In genomic region chr1:87243573-87243972, GRCh38 we compare ENCODE assay signal across 27 cellular contexts.
DNase-seq lines count a peak whose midpoint lies in the region; ATAC-seq, FAIRE-seq and TF ChIP-seq lines count a peak whose summit lies in the region.
"Had no signal": no experiment of that assay in that cellular context is flagged by ENCODE, and none has a peak within 500 bp of the region (broad histone marks: within the 10 kb centered on the region; RNA-seq: fewer than 3 reads in every experiment).

No MANE protein-coding gene starts in this region.

- H3K27me3 ChIP-seq in bronchial epithelial cell (ENCODE audit: control insufficient read depth, insufficient read depth, low read length) (no peaks in the 10 kb centered on the region), osteoblast (ENCODE audit: insufficient read depth, low read length) (no peaks in the 10 kb centered on the region)
- H3K27me3 ChIP-seq: adrenal gland, foreskin keratinocyte had no signal

- no peaks in the 10 kb centered on the region for H3K79me2 ChIP-seq in osteoblast (ENCODE audit: insufficient read depth, low read length)

- no peaks in the 10 kb centered on the region for H3K9me3 ChIP-seq in osteoblast (ENCODE audit: low read depth, low read length)
- H3K9me3 ChIP-seq: adrenal gland, HAP-1 had no signal

- H3K4me3 ChIP-seq in bronchial epithelial cell (ENCODE audit: low read depth, low read length): no peak overlapping the region
- H3K4me3 ChIP-seq in osteoblast (ENCODE audit: insufficient read depth, low read length): no peak overlapping the region
- H3K4me3 ChIP-seq: adrenal gland, HAP-1 had no signal

- ATAC-seq in HG03097 (IDR thresholded peaks at IDR 0.05; ENCODE audit: low FRiP score, unreplicated experiment) (no peak), GM18909 (IDR thresholded peaks at IDR 0.05; ENCODE audit: poor library complexity, unreplicated experiment) (no peak)
- ATAC-seq: foreskin keratinocyte, left lobe of liver had no signal

- H2AFZ ChIP-seq in osteoblast (ENCODE audit: low read length): peak overlapping the region; percentile 76

- TF ChIP-seq CTCF in bronchial epithelial cell (IDR thresholded peaks at IDR 0.05; ENCODE audit: insufficient read depth, low read length, severe bottlenecking) (no peak), osteoblast (IDR thresholded peaks at IDR 0.05; ENCODE audit: extremely low read depth, low read depth, low read length) (no peak)

- H3K4me2 ChIP-seq in osteoblast (ENCODE audit: insufficient read depth, low read length): no peak overlapping the region

- H3K36me3 ChIP-seq in bronchial epithelial cell (ENCODE audit: control insufficient read depth, insufficient read depth, low read length) (no peaks in the 10 kb centered on the region), osteoblast (ENCODE audit: insufficient read depth, low read length) (no peaks in the 10 kb centered on the region)
- H3K36me3 ChIP-seq: adrenal gland, HAP-1 had no signal

- H3K27ac ChIP-seq in osteoblast (ENCODE audit: low read depth, low read length): peak overlapping the region; percentile 38
- H3K27ac ChIP-seq: adrenal gland, foreskin keratinocyte had no signal

- FAIRE-seq in RCC 7860 (lab: Jason Lieb, UNC): no peak
- peak; percentile 28 for FAIRE-seq in bronchial epithelial cell (lab: Jason Lieb, UNC)

- peaks cover 5% of the 10 kb centered on the region for H3K4me1 ChIP-seq in osteoblast (ENCODE audit: insufficient read depth, low read length)
- H3K4me1 ChIP-seq: adrenal gland, foreskin keratinocyte, HAP-1 had no signal

- H4K20me1 ChIP-seq in osteoblast (ENCODE audit: insufficient read depth, low read length): no peaks in the 10 kb centered on the region

- peak; percentile 52 for DNase-seq in ELR (ENCODE audit: low read depth)
- peak; percentile 10 for DNase-seq in RCC 7860 (ENCODE audit: low spot score)
- no peak for DNase-seq in bronchial epithelial cell (ENCODE audit: low read depth)
- peak; percentile 38 for DNase-seq in osteoblast (ENCODE audit: insufficient read length, low spot score, missing footprints)
- DNase-seq in OCI-M2 (lab: John Stamatoyannopoulos, UW; ENCODE audit: unreplicated experiment): no peak
- DNase-seq in epidermal melanocyte (ENCODE audit: insufficient read length, low spot score): no peak
- DNase-seq: activated CD4-positive, alpha-beta T cell treated with anti-CD3 and anti-CD28 coated beads for 1 hour; activated gamma-delta T cell treated with Interleukin-2 at 50 U/mL for 16 hours; adrenal gland; AML-193; CD4-positive, alpha-beta memory T cell; DMS 273 treated with DMSO at 0.1 percent for 48 hours; foreskin keratinocyte; GF-D8; KBM-7; naive B cell; NCI-H1417 treated with DMSO at 0.1 percent for 48 hours; NCI-H2107; NCI-H446 treated with DMSO at 0.1 percent for 48 hours; occipital lobe; SIG-M5; stimulated activated CD4-positive, alpha-beta T cell treated with anti-CD3 and anti-CD28 coated beads, Interleukin-1b, Interleukin-23, amount 100 ng/mL, for 48 hours; T-helper 1 cell had no signal

Comparison
In these comparisons a context has a peak if more than half of its experiments do, and no peak if none do; other contexts are left out.
1. DNase-seq: peak in ELR (single experiment), RCC 7860 (single experiment) and osteoblast (single experiment); none in bronchial epithelial cell (single experiment), OCI-M2 (single experiment) and epidermal melanocyte (single experiment).